In genomic region chr17:47315451-47316266, GRCh38 we compare ENCODE assay signal across 8 cellular contexts. TPM values are rescaled to one million over a fixed set of nuclear protein-coding genes. Genes with fewer than 3 reads are reported as not detected.
DNase-seq lines count a peak whose midpoint lies in the region; ATAC-seq lines count a peak whose summit lies in the region.

No MANE protein-coding gene starts in this region.

- no peak overlapping the region for H3K27ac Mint-ChIP-seq in activated naive CD4-positive, alpha-beta T cell treated with anti-CD3 and anti-CD28 coated beads, Interleukin-2, amount 50 U/mL, for 72 hours

- no peaks in the 10 kb centered on the region for H3K9me3 Mint-ChIP-seq in activated naive CD4-positive, alpha-beta T cell treated with anti-CD3 and anti-CD28 coated beads, Interleukin-2, amount 50 U/mL, for 72 hours

- ATAC-seq in HG03565 (IDR thresholded peaks at IDR 0.05; ENCODE audit: unreplicated experiment) (peak; percentile 51), Right ventricle myocardium superior (ENCODE audit: poor library complexity) (peak; percentile 86), HG03571 (IDR thresholded peaks at IDR 0.05; ENCODE audit: unreplicated experiment) (no peak)
- ATAC-seq in activated naive CD4-positive, alpha-beta T cell treated with anti-CD3 and anti-CD28 coated beads, Interleukin-2, amount 50 U/mL, for 72 hours, result peak; percentile 70 to 77

- peak; percentile 45 for DNase-seq in DMS153 (lab: John Stamatoyannopoulos, UW)
- DNase-seq in NCI-H69 (lab: John Stamatoyannopoulos, UW), result peak; percentile 80
- peak in 1 of 2 donors; percentile 12 for DNase-seq in activated naive CD4-positive, alpha-beta T cell treated with anti-CD3 and anti-CD28 coated beads, Interleukin-2, amount 50 U/mL, for 72 hours (ENCODE audit: low spot score in 2 of 2)
- DNase-seq in Right ventricle myocardium superior, result no peak
- peak; percentile 83 for DNase-seq in pons (ENCODE audit: low spot score)
- no peak for DNase-seq in activated CD8-positive, alpha-beta memory T cell treated with anti-CD3 and anti-CD28 coated beads, Interleukin-2, amount 50 U/mL, for 4 hours

- H3K36me3 Mint-ChIP-seq in activated naive CD4-positive, alpha-beta T cell treated with anti-CD3 and anti-CD28 coated beads, Interleukin-2, amount 50 U/mL, for 72 hours, result no peaks in the 10 kb centered on the region

- intact Hi-C loops in Right ventricle myocardium superior (cut with DNase I), result loop anchor here (2.0 kb wide), 1 partner anchor 85 kb away; no protein-coding TSS in a partner anchor

RNA-seq across cellular contexts. Expression of gene EFCAB13, which starts 8.1 kb away (rescaled TPM):
- total RNA-seq in activated naive CD4-positive, alpha-beta T cell treated with anti-CD3 and anti-CD28 coated beads, Interleukin-2, amount 50 U/mL, for 72 hours, result 1 to 10 TPM; 3.8 to 6.8 TPM
- total RNA-seq in Right ventricle myocardium superior, result 3.0 TPM

Comparison
In these comparisons a context has a peak if more than half of its experiments do, and no peak if none do; other contexts are left out.
1. DNase-seq: peak in DMS153 (single experiment), NCI-H69 (single experiment) and pons (single experiment); none in Right ventricle myocardium superior (single experiment) and activated CD8-positive, alpha-beta memory T cell treated with anti-CD3 and anti-CD28 coated beads, Interleukin-2, amount 50 U/mL, for 4 hours (single experiment).